Comparison of ENCODE assay signal across 1 cellular context in the genomic region with DNA sequence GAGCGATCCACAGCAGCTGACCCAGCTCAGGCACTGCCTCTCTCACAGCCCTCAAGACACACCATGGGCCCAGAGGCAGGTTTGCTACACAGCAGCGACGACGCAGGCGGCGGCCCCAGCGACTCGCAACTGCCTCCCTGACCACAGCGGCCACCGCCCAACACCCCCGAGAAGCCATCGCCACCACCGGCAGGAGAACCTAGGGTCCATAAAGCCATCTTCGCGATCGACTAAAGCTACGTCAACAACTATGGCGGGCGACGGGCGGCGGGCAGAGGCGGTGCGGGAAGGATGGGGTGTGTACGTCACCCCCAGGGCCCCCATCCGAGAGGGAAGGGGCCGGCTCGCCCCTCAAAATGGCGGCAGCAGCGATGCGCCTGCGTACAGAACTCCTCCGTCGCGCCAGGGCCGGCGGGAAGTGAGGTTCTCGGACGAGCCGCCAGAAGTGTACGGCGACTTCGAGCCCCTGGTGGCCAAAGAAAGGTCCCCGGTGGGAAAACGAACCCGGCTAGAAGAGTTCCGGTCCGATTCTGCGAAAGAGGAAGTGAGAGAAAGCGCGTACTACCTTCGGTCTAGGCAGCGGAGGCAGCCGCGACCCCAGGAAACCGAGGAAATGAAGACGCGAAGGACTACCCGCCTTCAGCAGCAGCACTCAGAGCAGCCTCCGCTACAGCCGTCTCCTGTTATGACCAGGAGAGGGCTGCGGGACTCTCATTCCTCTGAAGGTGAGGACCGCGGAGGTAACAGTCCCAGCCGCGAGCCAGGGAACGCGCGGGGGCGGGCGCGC.
TF ChIP-seq lines count a peak whose summit lies in the region.

A gene with protein sequence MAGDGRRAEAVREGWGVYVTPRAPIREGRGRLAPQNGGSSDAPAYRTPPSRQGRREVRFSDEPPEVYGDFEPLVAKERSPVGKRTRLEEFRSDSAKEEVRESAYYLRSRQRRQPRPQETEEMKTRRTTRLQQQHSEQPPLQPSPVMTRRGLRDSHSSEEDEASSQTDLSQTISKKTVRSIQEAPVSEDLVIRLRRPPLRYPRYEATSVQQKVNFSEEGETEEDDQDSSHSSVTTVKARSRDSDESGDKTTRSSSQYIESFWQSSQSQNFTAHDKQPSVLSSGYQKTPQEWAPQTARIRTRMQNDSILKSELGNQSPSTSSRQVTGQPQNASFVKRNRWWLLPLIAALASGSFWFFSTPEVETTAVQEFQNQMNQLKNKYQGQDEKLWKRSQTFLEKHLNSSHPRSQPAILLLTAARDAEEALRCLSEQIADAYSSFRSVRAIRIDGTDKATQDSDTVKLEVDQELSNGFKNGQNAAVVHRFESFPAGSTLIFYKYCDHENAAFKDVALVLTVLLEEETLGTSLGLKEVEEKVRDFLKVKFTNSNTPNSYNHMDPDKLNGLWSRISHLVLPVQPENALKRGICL (plus strand): TSS at position 33 of the 787 bp plus-strand sequence. CDS start 218 bp downstream, at position 251.

TF ChIP-seq in HepG2, 621 proteins besides CTCF, POLR2A, EP300 and RAD21 (continued from another document and continues in another):
- TF ChIP-seq, protein P1, sequence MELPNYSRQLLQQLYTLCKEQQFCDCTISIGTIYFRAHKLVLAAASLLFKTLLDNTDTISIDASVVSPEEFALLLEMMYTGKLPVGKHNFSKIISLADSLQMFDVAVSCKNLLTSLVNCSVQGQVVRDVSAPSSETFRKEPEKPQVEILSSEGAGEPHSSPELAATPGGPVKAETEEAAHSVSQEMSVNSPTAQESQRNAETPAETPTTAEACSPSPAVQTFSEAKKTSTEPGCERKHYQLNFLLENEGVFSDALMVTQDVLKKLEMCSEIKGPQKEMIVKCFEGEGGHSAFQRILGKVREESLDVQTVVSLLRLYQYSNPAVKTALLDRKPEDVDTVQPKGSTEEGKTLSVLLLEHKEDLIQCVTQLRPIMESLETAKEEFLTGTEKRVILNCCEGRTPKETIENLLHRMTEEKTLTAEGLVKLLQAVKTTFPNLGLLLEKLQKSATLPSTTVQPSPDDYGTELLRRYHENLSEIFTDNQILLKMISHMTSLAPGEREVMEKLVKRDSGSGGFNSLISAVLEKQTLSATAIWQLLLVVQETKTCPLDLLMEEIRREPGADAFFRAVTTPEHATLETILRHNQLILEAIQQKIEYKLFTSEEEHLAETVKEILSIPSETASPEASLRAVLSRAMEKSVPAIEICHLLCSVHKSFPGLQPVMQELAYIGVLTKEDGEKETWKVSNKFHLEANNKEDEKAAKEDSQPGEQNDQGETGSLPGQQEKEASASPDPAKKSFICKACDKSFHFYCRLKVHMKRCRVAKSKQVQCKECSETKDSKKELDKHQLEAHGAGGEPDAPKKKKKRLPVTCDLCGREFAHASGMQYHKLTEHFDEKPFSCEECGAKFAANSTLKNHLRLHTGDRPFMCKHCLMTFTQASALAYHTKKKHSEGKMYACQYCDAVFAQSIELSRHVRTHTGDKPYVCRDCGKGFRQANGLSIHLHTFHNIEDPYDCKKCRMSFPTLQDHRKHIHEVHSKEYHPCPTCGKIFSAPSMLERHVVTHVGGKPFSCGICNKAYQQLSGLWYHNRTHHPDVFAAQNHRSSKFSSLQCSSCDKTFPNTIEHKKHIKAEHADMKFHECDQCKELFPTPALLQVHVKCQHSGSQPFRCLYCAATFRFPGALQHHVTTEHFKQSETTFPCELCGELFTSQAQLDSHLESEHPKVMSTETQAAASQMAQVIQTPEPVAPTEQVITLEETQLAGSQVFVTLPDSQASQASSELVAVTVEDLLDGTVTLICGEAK (IDR thresholded peaks at IDR 0.05) = peak; percentile 92
- TF ChIP-seq, protein P1 (CRISPR knock-in tag; IDR thresholded peaks at IDR 0.05) = peak; percentile 80; the same call in 1 of the 2 replicates
- TF ChIP-seq GATA4 (IDR thresholded peaks at IDR 0.05; ENCODE audit: borderline replicate concordance, low read depth) (no peak; the same call in 1 of the 2 replicates), ZNF224 (CRISPR knock-in tag; IDR thresholded peaks at IDR 0.05) (no peak), ZEB1 (IDR thresholded peaks at IDR 0.05; ENCODE audit: insufficient replicate concordance, low read depth) (peak; percentile 77), ZKSCAN8 (CRISPR knock-in tag; IDR thresholded peaks at IDR 0.05; ENCODE audit: borderline replicate concordance) (0 out of 2 replicates have a peak, but pooled peaks have one; percentile 64), U2AF2 (IDR thresholded peaks at IDR 0.05; ENCODE audit: low read depth, low read length) (0 out of 2 replicates have a peak, but pooled peaks have one; percentile 53), ZNF607 (CRISPR knock-in tag; IDR thresholded peaks at IDR 0.05; ENCODE audit: borderline replicate concordance) (peak; percentile 73; the same call in 1 of the 2 replicates), ZNF263 (CRISPR knock-in tag; IDR thresholded peaks at IDR 0.05) (peak; percentile 29; the same call in 1 of the 2 replicates), GABPA (IDR thresholded peaks at IDR 0.05; ENCODE audit: low read depth, low read length) (peak; percentile 92), GABPA (CRISPR knock-in tag; IDR thresholded peaks at IDR 0.05; ENCODE audit: low read depth) (peak; percentile 98)
- TF ChIP-seq, protein P2, sequence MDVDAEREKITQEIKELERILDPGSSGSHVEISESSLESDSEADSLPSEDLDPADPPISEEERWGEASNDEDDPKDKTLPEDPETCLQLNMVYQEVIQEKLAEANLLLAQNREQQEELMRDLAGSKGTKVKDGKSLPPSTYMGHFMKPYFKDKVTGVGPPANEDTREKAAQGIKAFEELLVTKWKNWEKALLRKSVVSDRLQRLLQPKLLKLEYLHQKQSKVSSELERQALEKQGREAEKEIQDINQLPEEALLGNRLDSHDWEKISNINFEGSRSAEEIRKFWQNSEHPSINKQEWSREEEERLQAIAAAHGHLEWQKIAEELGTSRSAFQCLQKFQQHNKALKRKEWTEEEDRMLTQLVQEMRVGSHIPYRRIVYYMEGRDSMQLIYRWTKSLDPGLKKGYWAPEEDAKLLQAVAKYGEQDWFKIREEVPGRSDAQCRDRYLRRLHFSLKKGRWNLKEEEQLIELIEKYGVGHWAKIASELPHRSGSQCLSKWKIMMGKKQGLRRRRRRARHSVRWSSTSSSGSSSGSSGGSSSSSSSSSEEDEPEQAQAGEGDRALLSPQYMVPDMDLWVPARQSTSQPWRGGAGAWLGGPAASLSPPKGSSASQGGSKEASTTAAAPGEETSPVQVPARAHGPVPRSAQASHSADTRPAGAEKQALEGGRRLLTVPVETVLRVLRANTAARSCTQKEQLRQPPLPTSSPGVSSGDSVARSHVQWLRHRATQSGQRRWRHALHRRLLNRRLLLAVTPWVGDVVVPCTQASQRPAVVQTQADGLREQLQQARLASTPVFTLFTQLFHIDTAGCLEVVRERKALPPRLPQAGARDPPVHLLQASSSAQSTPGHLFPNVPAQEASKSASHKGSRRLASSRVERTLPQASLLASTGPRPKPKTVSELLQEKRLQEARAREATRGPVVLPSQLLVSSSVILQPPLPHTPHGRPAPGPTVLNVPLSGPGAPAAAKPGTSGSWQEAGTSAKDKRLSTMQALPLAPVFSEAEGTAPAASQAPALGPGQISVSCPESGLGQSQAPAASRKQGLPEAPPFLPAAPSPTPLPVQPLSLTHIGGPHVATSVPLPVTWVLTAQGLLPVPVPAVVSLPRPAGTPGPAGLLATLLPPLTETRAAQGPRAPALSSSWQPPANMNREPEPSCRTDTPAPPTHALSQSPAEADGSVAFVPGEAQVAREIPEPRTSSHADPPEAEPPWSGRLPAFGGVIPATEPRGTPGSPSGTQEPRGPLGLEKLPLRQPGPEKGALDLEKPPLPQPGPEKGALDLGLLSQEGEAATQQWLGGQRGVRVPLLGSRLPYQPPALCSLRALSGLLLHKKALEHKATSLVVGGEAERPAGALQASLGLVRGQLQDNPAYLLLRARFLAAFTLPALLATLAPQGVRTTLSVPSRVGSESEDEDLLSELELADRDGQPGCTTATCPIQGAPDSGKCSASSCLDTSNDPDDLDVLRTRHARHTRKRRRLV (CRISPR knock-in tag; IDR thresholded peaks at IDR 0.05) = peak; percentile 65; the same call in 1 of the 2 replicates
- TF ChIP-seq, protein P3, sequence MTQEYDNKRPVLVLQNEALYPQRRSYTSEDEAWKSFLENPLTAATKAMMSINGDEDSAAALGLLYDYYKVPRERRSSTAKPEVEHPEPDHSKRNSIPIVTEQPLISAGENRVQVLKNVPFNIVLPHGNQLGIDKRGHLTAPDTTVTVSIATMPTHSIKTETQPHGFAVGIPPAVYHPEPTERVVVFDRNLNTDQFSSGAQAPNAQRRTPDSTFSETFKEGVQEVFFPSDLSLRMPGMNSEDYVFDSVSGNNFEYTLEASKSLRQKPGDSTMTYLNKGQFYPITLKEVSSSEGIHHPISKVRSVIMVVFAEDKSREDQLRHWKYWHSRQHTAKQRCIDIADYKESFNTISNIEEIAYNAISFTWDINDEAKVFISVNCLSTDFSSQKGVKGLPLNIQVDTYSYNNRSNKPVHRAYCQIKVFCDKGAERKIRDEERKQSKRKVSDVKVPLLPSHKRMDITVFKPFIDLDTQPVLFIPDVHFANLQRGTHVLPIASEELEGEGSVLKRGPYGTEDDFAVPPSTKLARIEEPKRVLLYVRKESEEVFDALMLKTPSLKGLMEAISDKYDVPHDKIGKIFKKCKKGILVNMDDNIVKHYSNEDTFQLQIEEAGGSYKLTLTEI (CRISPR knock-in tag; conservative IDR thresholded peaks at IDR 0.05) = no peak
- TF ChIP-seq, protein P4, sequence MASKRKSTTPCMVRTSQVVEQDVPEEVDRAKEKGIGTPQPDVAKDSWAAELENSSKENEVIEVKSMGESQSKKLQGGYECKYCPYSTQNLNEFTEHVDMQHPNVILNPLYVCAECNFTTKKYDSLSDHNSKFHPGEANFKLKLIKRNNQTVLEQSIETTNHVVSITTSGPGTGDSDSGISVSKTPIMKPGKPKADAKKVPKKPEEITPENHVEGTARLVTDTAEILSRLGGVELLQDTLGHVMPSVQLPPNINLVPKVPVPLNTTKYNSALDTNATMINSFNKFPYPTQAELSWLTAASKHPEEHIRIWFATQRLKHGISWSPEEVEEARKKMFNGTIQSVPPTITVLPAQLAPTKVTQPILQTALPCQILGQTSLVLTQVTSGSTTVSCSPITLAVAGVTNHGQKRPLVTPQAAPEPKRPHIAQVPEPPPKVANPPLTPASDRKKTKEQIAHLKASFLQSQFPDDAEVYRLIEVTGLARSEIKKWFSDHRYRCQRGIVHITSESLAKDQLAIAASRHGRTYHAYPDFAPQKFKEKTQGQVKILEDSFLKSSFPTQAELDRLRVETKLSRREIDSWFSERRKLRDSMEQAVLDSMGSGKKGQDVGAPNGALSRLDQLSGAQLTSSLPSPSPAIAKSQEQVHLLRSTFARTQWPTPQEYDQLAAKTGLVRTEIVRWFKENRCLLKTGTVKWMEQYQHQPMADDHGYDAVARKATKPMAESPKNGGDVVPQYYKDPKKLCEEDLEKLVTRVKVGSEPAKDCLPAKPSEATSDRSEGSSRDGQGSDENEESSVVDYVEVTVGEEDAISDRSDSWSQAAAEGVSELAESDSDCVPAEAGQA (IDR thresholded peaks at IDR 0.05; ENCODE audit: low read depth) = peak; percentile 98
- TF ChIP-seq, protein P4 (CRISPR knock-in tag; IDR thresholded peaks at IDR 0.05; ENCODE audit: borderline replicate concordance) = no peak; the same call in 1 of the 2 replicates
- TF ChIP-seq, protein P5, sequence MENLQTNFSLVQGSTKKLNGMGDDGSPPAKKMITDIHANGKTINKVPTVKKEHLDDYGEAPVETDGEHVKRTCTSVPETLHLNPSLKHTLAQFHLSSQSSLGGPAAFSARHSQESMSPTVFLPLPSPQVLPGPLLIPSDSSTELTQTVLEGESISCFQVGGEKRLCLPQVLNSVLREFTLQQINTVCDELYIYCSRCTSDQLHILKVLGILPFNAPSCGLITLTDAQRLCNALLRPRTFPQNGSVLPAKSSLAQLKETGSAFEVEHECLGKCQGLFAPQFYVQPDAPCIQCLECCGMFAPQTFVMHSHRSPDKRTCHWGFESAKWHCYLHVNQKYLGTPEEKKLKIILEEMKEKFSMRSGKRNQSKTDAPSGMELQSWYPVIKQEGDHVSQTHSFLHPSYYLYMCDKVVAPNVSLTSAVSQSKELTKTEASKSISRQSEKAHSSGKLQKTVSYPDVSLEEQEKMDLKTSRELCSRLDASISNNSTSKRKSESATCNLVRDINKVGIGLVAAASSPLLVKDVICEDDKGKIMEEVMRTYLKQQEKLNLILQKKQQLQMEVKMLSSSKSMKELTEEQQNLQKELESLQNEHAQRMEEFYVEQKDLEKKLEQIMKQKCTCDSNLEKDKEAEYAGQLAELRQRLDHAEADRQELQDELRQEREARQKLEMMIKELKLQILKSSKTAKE (CRISPR knock-in tag; IDR thresholded peaks at IDR 0.05; ENCODE audit: borderline replicate concordance) = peak; percentile 85; the same call in 1 of the 2 replicates
